Comparison of ENCODE assay signal across 9 cellular contexts in genomic region chr16:68592466-68593337, GRCh38. TPM values are rescaled to one million over a fixed set of nuclear protein-coding genes. Genes with fewer than 3 reads are reported as not detected.
DNase-seq lines count a peak whose midpoint lies in the region; ATAC-seq, FAIRE-seq and TF ChIP-seq lines count a peak whose summit lies in the region.
"Had no signal": no experiment of that assay in that cellular context is flagged by ENCODE, and none has a peak within 500 bp of the region (broad histone marks: within the 10 kb centered on the region; RNA-seq: fewer than 3 reads in every experiment).

No MANE protein-coding gene starts in this region.

- in situ Hi-C loops in HepG2 (cut with HindIII; ENCODE audit: extremely low pct_ligation_motif_present, low pct_unique_long_range_greater_than_20kb) = loop anchor here (5.0 kb wide), 1 partner anchor 65 kb away; no protein-coding TSS in a partner anchor

- no peak for DNase-seq in CD8-positive, alpha-beta T cell
- DNase-seq in HL-60 (ENCODE audit: low read depth in 1 of 2, low spot score in 1 of 2) (peak; percentile 4), HepG2 (ENCODE audit: low spot score) (peak; percentile 21), prostate gland (ENCODE audit: low spot score) (no peak)
- DNase-seq in activated CD8-positive, alpha-beta T cell treated with anti-CD3 and anti-CD28 coated beads, Interleukin-2, amount 10 ng/mL, durations not matched to agents 7 days and 5 days = peak; percentile 30
- no peak for DNase-seq in effector memory CD4-positive, alpha-beta T cell
- DNase-seq: cerebellar nuclear complex had no signal

- H3K27ac ChIP-seq in CD8-positive, alpha-beta T cell (ENCODE audit: low read depth, low read length) = no peak overlapping the region
- H3K27ac ChIP-seq in HL-60 (replicated peaks) (no peak overlapping the region), HepG2 (ENCODE audit: extremely low read length, insufficient read depth, low read length) (no peak overlapping the region), prostate gland (no peak overlapping the region)
- no peak overlapping the region for H3K27ac ChIP-seq in effector memory CD4-positive, alpha-beta T cell (ENCODE audit: insufficient read depth, low read length, poor library complexity, severe bottlenecking)

- H3K4me3 Mint-ChIP-seq in CD8-positive, alpha-beta T cell = no peak overlapping the region
- no peak overlapping the region for H3K4me3 Mint-ChIP-seq in activated CD8-positive, alpha-beta T cell treated with anti-CD3 and anti-CD28 coated beads, Interleukin-2, amount 10 ng/mL, durations not matched to agents 7 days and 5 days

- TF ChIP-seq POLR2A in HepG2 (IDR thresholded peaks at IDR 0.05; ENCODE audit: insufficient read depth in 1 of 2, low read depth in 2 of 2, low read length in 2 of 2) = no peak
- TF ChIP-seq POLR2A in prostate gland (IDR thresholded peaks at IDR 0.05) = no peak

- no peaks in the 10 kb centered on the region for H3K27me3 Mint-ChIP-seq in CD8-positive, alpha-beta T cell (ENCODE audit: low read depth)
- no peaks in the 10 kb centered on the region for H3K27me3 Mint-ChIP-seq in activated CD8-positive, alpha-beta T cell treated with anti-CD3 and anti-CD28 coated beads, Interleukin-2, amount 10 ng/mL, durations not matched to agents 7 days and 5 days (ENCODE audit: low read depth)

- intact Hi-C loops in CD8-positive, alpha-beta T cell (cut with DNase I, micrococcal nuclease) = loop anchor here in 1 of 2 experiments (5.0 kb wide), 2 partner anchors 65 to 530 kb away; no protein-coding TSS in a partner anchor
- intact Hi-C loops in HepG2 (cut with micrococcal nuclease; ENCODE audit: unreplicated experiment) (loop anchor here (2.0 to 5.0 kb wide), 2 partner anchors 64 to 210 kb away; no protein-coding TSS in a partner anchor), prostate gland (cut with DNase I) (loop anchor here (5.0 to 10.0 kb wide), 3 partner anchors 65 to 535 kb away; no protein-coding TSS in a partner anchor)

- no peak overlapping the region for H2AFZ ChIP-seq in HepG2 (ENCODE audit: low read length)

- H4K20me1 ChIP-seq in HepG2 (ENCODE audit: insufficient read depth, low read length) = no peaks in the 10 kb centered on the region

- peaks cover 2% of the 10 kb centered on the region for H3K36me3 Mint-ChIP-seq in CD8-positive, alpha-beta T cell
- H3K36me3 Mint-ChIP-seq in activated CD8-positive, alpha-beta T cell treated with anti-CD3 and anti-CD28 coated beads, Interleukin-2, amount 10 ng/mL, durations not matched to agents 7 days and 5 days (ENCODE audit: low read depth) = peaks cover 5% of the 10 kb centered on the region

- peaks cover 2% of the 10 kb centered on the region for H3K4me1 Mint-ChIP-seq in CD8-positive, alpha-beta T cell (ENCODE audit: low read depth)
- peaks cover 2% of the 10 kb centered on the region for H3K4me1 Mint-ChIP-seq in activated CD8-positive, alpha-beta T cell treated with anti-CD3 and anti-CD28 coated beads, Interleukin-2, amount 10 ng/mL, durations not matched to agents 7 days and 5 days (ENCODE audit: low read depth)

- H3K4me2 ChIP-seq in HepG2 (ENCODE audit: low read depth, low read length) = no peak overlapping the region

- WGBS in HepG2 (ENCODE audit: low lambda C conversion rate) = 58% methylated on average over 5 of the region's 5 CpGs
- 92% methylated on average over 5 of the region's 5 CpGs for WGBS in prostate gland

- peak; percentile 42 for TF ChIP-seq CTCF in CD8-positive, alpha-beta T cell (IDR thresholded peaks at IDR 0.05)
- no peak for TF ChIP-seq CTCF in HL-60 (IDR thresholded peaks at IDR 0.05; ENCODE audit: insufficient read depth, low read length)
- TF ChIP-seq CTCF in HepG2 (CRISPR knock-in tag; IDR thresholded peaks at IDR 0.05) = 0 out of 2 replicates have a peak, but pooled peaks have one; percentile 24
- TF ChIP-seq CTCF in prostate gland (IDR thresholded peaks at IDR 0.05) = peak in 1 of 4 experiments; percentile 27

- H3K4me3 ChIP-seq in CD8-positive, alpha-beta T cell (ENCODE audit: low read depth, low read length) = no peak overlapping the region
- no peak overlapping the region for H3K4me3 ChIP-seq in HL-60 (replicated peaks; ENCODE audit: insufficient read depth, low read length)
- H3K4me3 ChIP-seq in HepG2 (replicated peaks in 1 of 3; ENCODE audit: insufficient read depth in 1 of 3, low read depth in 2 of 3, low read length in 3 of 3) = no peak overlapping the region
- H3K4me3 ChIP-seq in effector memory CD4-positive, alpha-beta T cell (ENCODE audit: insufficient read depth, low read depth, low read length, poor library complexity, severe bottlenecking) = no peak overlapping the region
- no peak overlapping the region for H3K4me3 ChIP-seq in prostate gland

- H3K27me3 ChIP-seq in CD8-positive, alpha-beta T cell (ENCODE audit: insufficient read depth, low read length) = no peaks in the 10 kb centered on the region
- no peaks in the 10 kb centered on the region for H3K27me3 ChIP-seq in HL-60 (ENCODE audit: insufficient read depth, poor library complexity, severe bottlenecking)
- peaks cover 0 to 3% of the 10 kb centered on the region in 2 experiments; a peak in 1 of 5 replicates for H3K27me3 ChIP-seq in HepG2 (ENCODE audit: control insufficient read depth in 1 of 2, insufficient read depth in 2 of 2, low read length in 2 of 2)
- no peaks in the 10 kb centered on the region for H3K27me3 ChIP-seq in effector memory CD4-positive, alpha-beta T cell (replicated peaks; ENCODE audit: control insufficient read depth, insufficient read depth, low read length, poor library complexity, severe bottlenecking)
- H3K27me3 ChIP-seq in prostate gland (replicated peaks; ENCODE audit: insufficient read depth) = no peaks in the 10 kb centered on the region

- H3K9me3 ChIP-seq in CD8-positive, alpha-beta T cell (ENCODE audit: low read length) = no peaks in the 10 kb centered on the region
- no peaks in the 10 kb centered on the region for H3K9me3 ChIP-seq in HepG2 (ENCODE audit: low read length)
- H3K9me3 ChIP-seq in effector memory CD4-positive, alpha-beta T cell (ENCODE audit: control insufficient read depth, low read length) = no peaks in the 10 kb centered on the region
- H3K9me3 ChIP-seq in prostate gland = no peaks in the 10 kb centered on the region

- no TSS peak for BruUV-seq in HepG2 (replicated peaks; lab: Mats Ljungman, UMichigan)

- FAIRE-seq in HepG2 (lab: Jason Lieb, UNC) = no peak

- TF ChIP-seq RAD21 in HepG2 (CRISPR knock-in tag; IDR thresholded peaks at IDR 0.05) = 0 out of 2 replicates have a peak, but pooled peaks have one; percentile 5

- POLR2A ChIA-PET in CD8-positive, alpha-beta T cell (lab: Charles Lee) = no interaction called here
- POLR2A ChIA-PET in activated CD8-positive, alpha-beta T cell treated with anti-CD3 and anti-CD28 coated beads, Interleukin-2, amount 10 ng/mL, durations not matched to agents 7 days and 5 days (lab: Charles Lee) = no interaction called here
- POLR2A ChIA-PET in HepG2 (lab: Yijun Ruan, JAX) = no interaction called here

- H3K36me3 ChIP-seq in CD8-positive, alpha-beta T cell (ENCODE audit: insufficient read depth, low read length) = no peaks in the 10 kb centered on the region
- H3K36me3 ChIP-seq in HepG2 (replicated peaks in 1 of 2; ENCODE audit: control insufficient read depth in 1 of 2, insufficient read depth in 2 of 2, low read length in 2 of 2) (no peaks in the 10 kb centered on the region), prostate gland (no peaks in the 10 kb centered on the region)
- H3K36me3 ChIP-seq in effector memory CD4-positive, alpha-beta T cell (ENCODE audit: control insufficient read depth, insufficient read depth, low read length) = no peaks in the 10 kb centered on the region

- no peak overlapping the region for H3K27ac Mint-ChIP-seq in CD8-positive, alpha-beta T cell
- no peak overlapping the region for H3K27ac Mint-ChIP-seq in activated CD8-positive, alpha-beta T cell treated with anti-CD3 and anti-CD28 coated beads, Interleukin-2, amount 10 ng/mL, durations not matched to agents 7 days and 5 days

- CTCF ChIA-PET in CD8-positive, alpha-beta T cell (lab: Charles Lee) = interaction anchor here (0.6 to 8.4 kb wide), 6 partner anchors 26 to 78 kb away, joined by 4 to 112 read pairs (median 5); no protein-coding TSS in a partner anchor
- CTCF ChIA-PET in activated CD8-positive, alpha-beta T cell treated with anti-CD3 and anti-CD28 coated beads, Interleukin-2, amount 10 ng/mL, durations not matched to agents 7 days and 5 days (lab: Charles Lee) = interaction anchor here (1.8 to 5.3 kb wide), 3 partner anchors 52 to 64 kb away, joined by 4 to 90 read pairs (median 6); no protein-coding TSS in a partner anchor
- CTCF ChIA-PET in HepG2 (lab: Yijun Ruan, JAX; ENCODE audit: low intra/inter-chr PET ratio, low total read pairs) = interaction anchor here (1.1 to 2.1 kb wide), 2 partner anchors 63 to 64 kb away, joined by 4 to 14 read pairs; no protein-coding TSS in a partner anchor

- H3K9me3 Mint-ChIP-seq in CD8-positive, alpha-beta T cell = peaks cover 4% of the 10 kb centered on the region
- H3K9me3 Mint-ChIP-seq in activated CD8-positive, alpha-beta T cell treated with anti-CD3 and anti-CD28 coated beads, Interleukin-2, amount 10 ng/mL, durations not matched to agents 7 days and 5 days (ENCODE audit: insufficient read depth) = peaks cover 3% of the 10 kb centered on the region

- TF ChIP-seq EP300 in HepG2 (IDR thresholded peaks at IDR 0.05; ENCODE audit: low read depth in 2 of 2, low read length in 2 of 2) (no peak), HepG2 (CRISPR knock-in tag; IDR thresholded peaks at IDR 0.05; ENCODE audit: borderline replicate concordance) (no peak)

- H3K4me1 ChIP-seq in CD8-positive, alpha-beta T cell (ENCODE audit: insufficient read depth, low read length) = no peaks in the 10 kb centered on the region
- H3K4me1 ChIP-seq in HepG2 (ENCODE audit: insufficient read depth, low read length) (no peaks in the 10 kb centered on the region), prostate gland (replicated peaks) (no peaks in the 10 kb centered on the region)
- H3K4me1 ChIP-seq in effector memory CD4-positive, alpha-beta T cell (ENCODE audit: control insufficient read depth, insufficient read depth, low read length, poor library complexity, severe bottlenecking) = peaks cover 5% of the 10 kb centered on the region

- no peak overlapping the region for H3K9ac ChIP-seq in HepG2 (ENCODE audit: insufficient read depth, low read depth, low read length)

- ATAC-seq in CD8-positive, alpha-beta T cell = peak; percentile 36
- no peak for ATAC-seq in activated CD8-positive, alpha-beta T cell treated with anti-CD3 and anti-CD28 coated beads, Interleukin-2, amount 10 ng/mL, durations not matched to agents 7 days and 5 days
- ATAC-seq in HepG2 = no peak
- no peak for ATAC-seq in HG03108 (IDR thresholded peaks at IDR 0.05; ENCODE audit: unreplicated experiment)
- ATAC-seq in HG02610 (IDR thresholded peaks at IDR 0.05; ENCODE audit: unreplicated experiment) = no peak

- H3K79me2 ChIP-seq in HepG2 (ENCODE audit: insufficient read depth, low read length) = no peaks in the 10 kb centered on the region

RNA-seq across cellular contexts. Expression of gene CDH3, which starts 52.4 kb away (rescaled TPM):
- under 1 TPM; 0.22 to 0.36 TPM for total RNA-seq in CD8-positive, alpha-beta T cell
- not detected for total RNA-seq in activated CD8-positive, alpha-beta T cell treated with anti-CD3 and anti-CD28 coated beads, Interleukin-2, amount 10 ng/mL, durations not matched to agents 7 days and 5 days
- total RNA-seq in HepG2 (2016; rRNA removed; fragmentation: Illumina TruSeq; extraction: Trizol) (not detected in 2 replicates), prostate gland (10 to 100 TPM; 30.0 to 98.5 TPM)
- not detected in 2 replicates for total RNA-seq in HepG2 (2016; cell fraction: cytosol; rRNA removed; fragmentation: Illumina TruSeq; extraction: Trizol; ENCODE audit: low read depth)
- not detected in 2 replicates for total RNA-seq in HepG2 (2016; cell fraction: insoluble cytoplasmic fraction; rRNA removed; fragmentation: Illumina TruSeq; extraction: Trizol)
- not detected in 2 replicates for total RNA-seq in HepG2 (2016; cell fraction: membrane; rRNA removed; fragmentation: Illumina TruSeq; extraction: Trizol)
- total RNA-seq in HepG2 (2016; cell fraction: nucleus; rRNA removed; fragmentation: Illumina TruSeq; extraction: Trizol) = 0.22 TPM in 1 of 2 replicates, not detected in the other
- 0.11 and 0.57 TPM in 2 replicates for polyA plus RNA-seq in HepG2 (2011; rRNA removed)
- 0.09 and 0.32 TPM in 2 replicates for polyA plus RNA-seq in HepG2 (2011; cell fraction: cytosol; rRNA removed)
- 0.19 and 0.23 TPM in 2 replicates for polyA plus RNA-seq in HepG2 (2011; cell fraction: nucleus; rRNA removed)
- 0.12 and 0.25 TPM in 2 replicates for polyA plus RNA-seq in HepG2 (2012)
- polyA plus RNA-seq in HepG2 (2016; cell fraction: cytosol; fragmentation: Illumina TruSeq; extraction: Trizol; ENCODE audit: low read depth) = not detected in 2 replicates
- 0.22 TPM in 1 of 2 replicates, not detected in the other for polyA plus RNA-seq in HepG2 (2016; cell fraction: insoluble cytoplasmic fraction; fragmentation: Illumina TruSeq; extraction: Trizol; ENCODE audit: low read depth)
- polyA plus RNA-seq in HepG2 (2016; cell fraction: membrane; fragmentation: Illumina TruSeq; extraction: Trizol; ENCODE audit: low read depth) = not detected in 2 replicates
- not detected in 2 replicates for polyA plus RNA-seq in HepG2 (2016; cell fraction: nucleus; fragmentation: Illumina TruSeq; extraction: Trizol; ENCODE audit: insufficient read depth, low read depth)
- polyA minus RNA-seq in HepG2 (2011; rRNA and poly(A)+ RNA removed; ENCODE audit: low replicate concordance) = 1.1 TPM in 1 of 2 replicates, not detected in the other
- polyA minus RNA-seq in HepG2 (2011; cell fraction: cytosol; rRNA and poly(A)+ RNA removed) = not detected in 2 replicates
- polyA minus RNA-seq in HepG2 (2011; cell fraction: nucleus; rRNA and poly(A)+ RNA removed) = not detected in 2 replicates

RNA-seq across cellular contexts. Expression of gene ZFP90, which starts 53.6 kb away (rescaled TPM):
- total RNA-seq in CD8-positive, alpha-beta T cell = 10 to 100 TPM; 17.0 to 23.5 TPM
- total RNA-seq in activated CD8-positive, alpha-beta T cell treated with anti-CD3 and anti-CD28 coated beads, Interleukin-2, amount 10 ng/mL, durations not matched to agents 7 days and 5 days = 10 to 100 TPM; 32.1 to 33.6 TPM
- 17.6 and 21.9 TPM in 2 replicates for total RNA-seq in HepG2 (2016; rRNA removed; fragmentation: Illumina TruSeq; extraction: Trizol)
- 5.3 and 6.1 TPM in 2 replicates for total RNA-seq in HepG2 (2016; cell fraction: cytosol; rRNA removed; fragmentation: Illumina TruSeq; extraction: Trizol; ENCODE audit: low read depth)
- 16.8 and 19.8 TPM in 2 replicates for total RNA-seq in HepG2 (2016; cell fraction: insoluble cytoplasmic fraction; rRNA removed; fragmentation: Illumina TruSeq; extraction: Trizol)
- total RNA-seq in HepG2 (2016; cell fraction: membrane; rRNA removed; fragmentation: Illumina TruSeq; extraction: Trizol) = 12.0 and 12.6 TPM in 2 replicates
- 16.4 and 21.3 TPM in 2 replicates for total RNA-seq in HepG2 (2016; cell fraction: nucleus; rRNA removed; fragmentation: Illumina TruSeq; extraction: Trizol)
- polyA plus RNA-seq in HepG2 (2011; rRNA removed) = 17.6 and 18.9 TPM in 2 replicates
- 8.1 and 9.3 TPM in 2 replicates for polyA plus RNA-seq in HepG2 (2011; cell fraction: cytosol; rRNA removed)
- 36.1 and 55.4 TPM in 2 replicates for polyA plus RNA-seq in HepG2 (2011; cell fraction: nucleus; rRNA removed)
- 12.8 and 14.6 TPM in 2 replicates for polyA plus RNA-seq in HepG2 (2012)
- 4.5 and 5.6 TPM in 2 replicates for polyA plus RNA-seq in HepG2 (2016; cell fraction: cytosol; fragmentation: Illumina TruSeq; extraction: Trizol; ENCODE audit: low read depth)
- polyA plus RNA-seq in HepG2 (2016; cell fraction: insoluble cytoplasmic fraction; fragmentation: Illumina TruSeq; extraction: Trizol; ENCODE audit: low read depth) = 14.3 and 14.6 TPM in 2 replicates
- 6.2 and 9.0 TPM in 2 replicates for polyA plus RNA-seq in HepG2 (2016; cell fraction: membrane; fragmentation: Illumina TruSeq; extraction: Trizol; ENCODE audit: low read depth)
- polyA plus RNA-seq in HepG2 (2016; cell fraction: nucleus; fragmentation: Illumina TruSeq; extraction: Trizol; ENCODE audit: insufficient read depth, low read depth) = 27.9 and 29.5 TPM in 2 replicates
- polyA minus RNA-seq in HepG2 (2011; rRNA and poly(A)+ RNA removed; ENCODE audit: low replicate concordance) = 0.58 and 14.8 TPM in 2 replicates
- polyA minus RNA-seq in HepG2 (2011; cell fraction: cytosol; rRNA and poly(A)+ RNA removed) = 13.7 and 13.9 TPM in 2 replicates
- 28.3 and 40.0 TPM in 2 replicates for polyA minus RNA-seq in HepG2 (2011; cell fraction: nucleus; rRNA and poly(A)+ RNA removed)
- total RNA-seq in prostate gland = 10 to 100 TPM; 27.2 to 30.3 TPM

Comparison
In these comparisons a context has a peak if more than half of its experiments do, and no peak if none do; other contexts are left out.
1. DNase-seq: peak in HL-60 (2 of 2), activated CD8-positive, alpha-beta T cell treated with anti-CD3 and anti-CD28 coated beads, Interleukin-2, amount 10 ng/mL, durations not matched to agents 7 days and 5 days (single experiment) and HepG2 (single experiment); none in CD8-positive, alpha-beta T cell (0 of 7), effector memory CD4-positive, alpha-beta T cell (0 of 3) and prostate gland (single experiment).
2. RNA of gene CDH3, which starts 52.4 kb away (total RNA-seq): 30.0 to 98.5 TPM in prostate gland; 0.22 to 0.36 TPM in CD8-positive, alpha-beta T cell, not detected in activated CD8-positive, alpha-beta T cell treated with anti-CD3 and anti-CD28 coated beads, Interleukin-2, amount 10 ng/mL, durations not matched to agents 7 days and 5 days and 0.22 TPM in HepG2; every median in the first group is over 10 times any median in the second.